In the genomic region with DNA sequence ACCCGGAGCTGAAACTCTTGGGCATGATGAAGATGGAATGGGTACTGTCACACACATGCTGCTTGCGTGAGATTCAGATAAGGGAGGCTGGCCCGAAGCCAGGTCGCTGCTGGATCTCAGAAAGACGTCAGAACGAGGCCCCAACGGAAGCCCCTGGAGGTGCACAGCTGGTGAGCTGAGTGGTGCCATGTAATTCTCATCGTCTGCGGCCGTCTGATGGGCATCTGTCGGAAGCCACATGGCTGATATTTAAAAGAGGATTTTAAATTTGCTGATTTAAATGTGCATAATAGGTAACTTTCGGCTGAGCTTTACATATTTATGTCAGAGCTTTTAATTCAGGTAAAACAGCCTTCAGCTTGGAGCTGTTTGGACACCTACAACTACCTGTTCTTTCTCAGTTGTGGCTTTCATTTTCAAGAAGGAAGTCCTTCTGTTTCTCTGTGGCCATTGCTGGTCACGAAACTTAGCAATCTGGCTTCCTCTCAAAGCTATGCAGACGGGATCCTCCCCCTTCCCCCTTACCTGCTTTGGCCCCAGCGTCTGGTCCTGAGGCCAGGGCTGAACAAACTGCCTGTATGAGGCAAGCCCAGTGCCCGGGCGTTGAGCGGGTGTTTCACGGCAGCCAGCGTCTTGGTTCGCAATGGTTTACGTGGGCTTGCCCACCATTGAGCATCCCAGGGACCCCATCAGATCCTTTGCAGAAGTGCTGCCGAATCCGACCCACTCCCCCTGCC, we compare ENCODE assay signal across 9 cellular contexts. TPM values are rescaled to one million over a fixed set of nuclear protein-coding genes. Genes with fewer than 3 reads are reported as not detected.
DNase-seq lines count a peak whose midpoint lies in the region; ATAC-seq and TF ChIP-seq lines count a peak whose summit lies in the region.
"Had no signal": no experiment of that assay in that cellular context is flagged by ENCODE, and none has a peak within 500 bp of the region (broad histone marks: within the 10 kb centered on the region; RNA-seq: fewer than 3 reads in every experiment).

No MANE protein-coding gene starts in this region.

- DNase-seq in SJSA1 (ENCODE audit: low read depth in 1 of 2, low spot score in 2 of 2) = no peak
- DNase-seq in activated naive CD4-positive, alpha-beta T cell treated with anti-CD3 and anti-CD28 coated beads, Interleukin-2, amount 50 U/mL, for 16 hours = peak; percentile 73
- DNase-seq in left kidney (ENCODE audit: low read depth, low spot score) = peak; percentile 55
- peak; percentile 33 for DNase-seq in stimulated activated CD8-positive, alpha-beta memory T cell treated with anti-CD3 and anti-CD28 coated beads, Interleukin-15, amount 100 ng/mL, for 24 hours (ENCODE audit: low read depth)
- DNase-seq in NCI-H2196 treated with DMSO at 0.1 percent for 48 hours (lab: John Stamatoyannopoulos, UW; ENCODE audit: unreplicated experiment) = no peak
- DNase-seq in NCI-H446 treated with DMSO at 0.1 percent for 48 hours (lab: John Stamatoyannopoulos, UW) = no peak

- H3K36me3 ChIP-seq in SJSA1 = peaks cover 2% of the 10 kb centered on the region; the same call in 1 of the 2 replicates

- peak; percentile 8 for TF ChIP-seq POLR2A in GM19099 (IDR thresholded peaks at IDR 0.05; ENCODE audit: extremely low read depth, insufficient read length, low read depth)

- no peaks in the 10 kb centered on the region for H3K9me3 ChIP-seq in SJSA1 (replicated peaks)

- H3K4me1 ChIP-seq in SJSA1 (replicated peaks) = peaks cover 26% of the 10 kb centered on the region

- H3K27ac ChIP-seq in SJSA1 = peak overlapping the region; percentile 50

- ATAC-seq in HG03135 (IDR thresholded peaks at IDR 0.05; ENCODE audit: unreplicated experiment) = peak; percentile 59

- no peak overlapping the region for H3K4me3 ChIP-seq in SJSA1

- no peaks in the 10 kb centered on the region for H3K27me3 ChIP-seq in SJSA1 (replicated peaks)

RNA-seq across cellular contexts. Expression of gene SLCO4A1, which starts 9.2 kb away (rescaled TPM):
- 6.0 and 13.3 TPM in 2 replicates for total RNA-seq in SJSA1 (2014; rRNA removed; shearing (Covaris generic))

RNA-seq across cellular contexts. Expression of gene NTSR1, which starts 57.2 kb away (rescaled TPM):
- not detected in 2 replicates for total RNA-seq in SJSA1 (2014; rRNA removed; shearing (Covaris generic))
- total RNA-seq: bronchial epithelial cell had no signal

Comparison
In these comparisons a context has a peak if more than half of its experiments do, and no peak if none do; other contexts are left out.
1. DNase-seq: peak in activated naive CD4-positive, alpha-beta T cell treated with anti-CD3 and anti-CD28 coated beads, Interleukin-2, amount 50 U/mL, for 16 hours (single experiment), left kidney (single experiment) and stimulated activated CD8-positive, alpha-beta memory T cell treated with anti-CD3 and anti-CD28 coated beads, Interleukin-15, amount 100 ng/mL, for 24 hours (single experiment); none in SJSA1 (0 of 2), NCI-H2196 treated with DMSO at 0.1 percent for 48 hours (single experiment) and NCI-H446 treated with DMSO at 0.1 percent for 48 hours (single experiment).